In the genomic region with DNA sequence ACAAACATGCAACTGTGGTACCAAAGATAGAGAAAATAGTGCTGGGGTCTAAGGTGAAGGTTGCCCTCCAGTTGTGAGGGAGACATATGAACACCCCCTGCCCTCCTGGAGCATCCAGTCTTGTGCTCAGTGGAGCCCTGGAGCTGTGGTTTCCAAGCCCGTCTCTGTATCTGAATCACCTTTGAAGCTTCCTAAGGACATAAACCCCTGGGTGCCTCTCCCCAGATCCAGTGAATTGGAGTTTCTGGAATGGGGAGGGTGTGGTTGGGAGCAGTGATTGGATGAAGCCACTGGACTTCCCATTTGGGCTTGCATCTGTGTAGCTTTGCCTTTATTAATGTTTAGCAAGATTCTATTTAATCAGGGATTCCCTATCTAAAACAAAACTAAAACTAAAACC, we compare ENCODE assay signal across 20 cellular contexts.
"Had no signal": no experiment of that assay in that cellular context is flagged by ENCODE, and none has a peak within 500 bp of the region (broad histone marks: within the 10 kb centered on the region; RNA-seq: fewer than 3 reads in every experiment).

No MANE protein-coding gene starts in this region.

- H3K27me3 ChIP-seq: breast epithelium, gastrocnemius medialis, right lobe of liver, stomach, testis, upper lobe of left lung had no signal

- H3K4me3 ChIP-seq: breast epithelium, gastrocnemius medialis, heart right ventricle, lower lobe of right lung, right lobe of liver, stomach, testis, upper lobe of left lung had no signal

- H3K9me3 ChIP-seq: breast epithelium, gastrocnemius medialis, heart right ventricle, lower lobe of right lung, right lobe of liver, stomach, testis, upper lobe of left lung had no signal

- H3K4me3 Mint-ChIP-seq: activated naive CD8-positive, alpha-beta T cell treated with anti-CD3 and anti-CD28 coated beads, Interleukin-2, amount 50 U/mL, for 24 hours; activated T-helper 17 cell treated with anti-CD3 and anti-CD28 coated beads, Interleukin-2, amount 50 U/mL, for 72 hours; mesothelial cell of epicardium had no signal

- H3K4me1 ChIP-seq: breast epithelium, gastrocnemius medialis, heart right ventricle, lower lobe of right lung, right lobe of liver, stomach, testis, upper lobe of left lung had no signal

- H3K27ac ChIP-seq: breast epithelium, gastrocnemius medialis, heart right ventricle, lower lobe of right lung, right lobe of liver, stomach, testis, upper lobe of left lung had no signal

- ATAC-seq: activated naive CD8-positive, alpha-beta T cell treated with anti-CD3 and anti-CD28 coated beads, Interleukin-2, amount 50 U/mL, for 24 hours; activated T-helper 17 cell treated with anti-CD3 and anti-CD28 coated beads, Interleukin-2, amount 50 U/mL, for 72 hours; gastrocnemius medialis; heart right ventricle; left cardiac atrium; lower lobe of right lung; right lobe of liver had no signal

- H3K27ac Mint-ChIP-seq: activated naive CD8-positive, alpha-beta T cell treated with anti-CD3 and anti-CD28 coated beads, Interleukin-2, amount 50 U/mL, for 24 hours; activated T-helper 17 cell treated with anti-CD3 and anti-CD28 coated beads, Interleukin-2, amount 50 U/mL, for 72 hours had no signal

- DNase-seq: activated CD4-positive, alpha-beta T cell treated with anti-CD3 and anti-CD28 coated beads, Interleukin-2, amount 50 U/mL, for 48 hours; activated CD4-positive, CD25-positive, alpha-beta regulatory T cell treated with anti-CD3 and anti-CD28 coated beads, Interleukin-2, amount 50 U/mL, for 72 hours; activated naive CD4-positive, alpha-beta T cell treated with Interleukin-2 at 50 U/mL for 16 hours; activated naive CD8-positive, alpha-beta T cell treated with anti-CD3 and anti-CD28 coated beads, Interleukin-2, amount 50 U/mL, for 24 hours; aorta; cerebellar nuclear complex; effector CD8-positive, alpha-beta T cell; gastrocnemius medialis; heart right ventricle; left cardiac atrium; lower lobe of right lung; right lobe of liver; stimulated activated CD4-positive, alpha-beta T cell treated with anti-CD3 and anti-CD28 coated beads, Interleukin-1b, Interleukin-23, amount 100 ng/mL, for 48 hours; stomach; T1000; testis; upper lobe of left lung had no signal

- H3K9me3 Mint-ChIP-seq: activated naive CD8-positive, alpha-beta T cell treated with anti-CD3 and anti-CD28 coated beads, Interleukin-2, amount 50 U/mL, for 24 hours; activated T-helper 17 cell treated with anti-CD3 and anti-CD28 coated beads, Interleukin-2, amount 50 U/mL, for 72 hours had no signal

- H3K36me3 Mint-ChIP-seq: mesothelial cell of epicardium had no signal

- H3K27me3 Mint-ChIP-seq: activated naive CD8-positive, alpha-beta T cell treated with anti-CD3 and anti-CD28 coated beads, Interleukin-2, amount 50 U/mL, for 24 hours; activated T-helper 17 cell treated with anti-CD3 and anti-CD28 coated beads, Interleukin-2, amount 50 U/mL, for 72 hours had no signal

- H3K36me3 ChIP-seq: breast epithelium, gastrocnemius medialis, heart right ventricle, lower lobe of right lung, right lobe of liver, stomach, upper lobe of left lung had no signal
